In the genomic region with DNA sequence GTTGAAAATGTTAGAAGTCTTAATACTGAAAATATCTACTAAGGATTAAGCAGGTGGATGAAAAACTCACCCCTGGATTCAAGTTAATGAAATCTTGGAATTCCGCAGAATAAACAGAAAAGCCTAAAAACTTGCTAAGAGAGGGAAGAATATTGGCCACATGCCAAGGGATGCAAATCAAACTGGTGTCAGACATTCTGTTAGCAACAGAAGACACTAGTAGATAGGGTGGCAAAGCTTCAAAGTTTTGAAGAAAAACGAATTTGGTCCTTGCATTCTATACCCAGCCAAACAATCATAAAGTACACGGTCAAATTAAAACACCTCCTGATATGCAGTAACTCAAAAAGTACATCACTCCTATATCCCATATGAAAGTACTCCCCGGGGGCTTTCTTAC, we compare ENCODE assay signal across 29 cellular contexts.
"Had no signal": no experiment of that assay in that cellular context is flagged by ENCODE, and none has a peak within 500 bp of the region (broad histone marks: within the 10 kb centered on the region; RNA-seq: fewer than 3 reads in every experiment).

No MANE protein-coding gene starts in this region.

- H3K9me3 ChIP-seq: ascending aorta had no signal

- H3K27ac Mint-ChIP-seq: activated CD4-positive, alpha-beta memory T cell treated with anti-CD3 and anti-CD28 coated beads, Interleukin-2, amount 10 ng/mL, durations not matched to agents 7 days and 5 days; activated CD4-positive, alpha-beta T cell treated with anti-CD3 and anti-CD28 coated beads, Interleukin-2, amount 10 ng/mL, durations not matched to agents 7 days and 5 days; activated naive CD4-positive, alpha-beta T cell treated with anti-CD3 and anti-CD28 coated beads, Interleukin-2, amount 10 ng/mL, durations not matched to agents 7 days and 5 days; activated naive CD4-positive, alpha-beta T cell treated with anti-CD3 and anti-CD28 coated beads, Interleukin-2, amount 50 U/mL, for 72 hours; activated naive CD8-positive, alpha-beta T cell treated with anti-CD3 and anti-CD28 coated beads, Interleukin-2, amount 10 ng/mL, durations not matched to agents 7 days and 5 days; activated T-cell treated with anti-CD3 and anti-CD28 coated beads, Interleukin-2, amount 50 U/mL, for 24 hours; activated T-cell treated with anti-CD3 and anti-CD28 coated beads, Interleukin-2, amount 50 U/mL, for 72 hours; dendritic cell treated with granulocyte-macrophage colony-stimulating factor and Interleukin-4, amounts not matched to agents 40 ng/mL and 50 ng/mL, for 4 days; endodermal cell; WTC11 had no signal

- ATAC-seq: activated naive CD4-positive, alpha-beta T cell treated with anti-CD3 and anti-CD28 coated beads, Interleukin-2, amount 50 U/mL, for 72 hours; WTC11 had no signal

- H3K27me3 Mint-ChIP-seq: activated CD4-positive, alpha-beta memory T cell treated with anti-CD3 and anti-CD28 coated beads, Interleukin-2, amount 10 ng/mL, durations not matched to agents 7 days and 5 days; activated CD4-positive, alpha-beta T cell treated with anti-CD3 and anti-CD28 coated beads, Interleukin-2, amount 10 ng/mL, durations not matched to agents 7 days and 5 days; activated naive CD4-positive, alpha-beta T cell treated with anti-CD3 and anti-CD28 coated beads, Interleukin-2, amount 10 ng/mL, durations not matched to agents 7 days and 5 days; activated naive CD8-positive, alpha-beta T cell treated with anti-CD3 and anti-CD28 coated beads, Interleukin-2, amount 10 ng/mL, durations not matched to agents 7 days and 5 days; activated T-cell treated with anti-CD3 and anti-CD28 coated beads, Interleukin-2, amount 50 U/mL, for 24 hours; dendritic cell treated with granulocyte-macrophage colony-stimulating factor and Interleukin-4, amounts not matched to agents 40 ng/mL and 50 ng/mL, for 4 days had no signal

- H3K4me3 Mint-ChIP-seq: activated CD4-positive, alpha-beta memory T cell treated with anti-CD3 and anti-CD28 coated beads, Interleukin-2, amount 10 ng/mL, durations not matched to agents 7 days and 5 days; activated CD4-positive, alpha-beta T cell treated with anti-CD3 and anti-CD28 coated beads, Interleukin-2, amount 10 ng/mL, durations not matched to agents 7 days and 5 days; activated naive CD4-positive, alpha-beta T cell treated with anti-CD3 and anti-CD28 coated beads, Interleukin-2, amount 10 ng/mL, durations not matched to agents 7 days and 5 days; activated naive CD8-positive, alpha-beta T cell treated with anti-CD3 and anti-CD28 coated beads, Interleukin-2, amount 10 ng/mL, durations not matched to agents 7 days and 5 days; activated T-cell treated with anti-CD3 and anti-CD28 coated beads, Interleukin-2, amount 50 U/mL, for 24 hours; activated T-cell treated with anti-CD3 and anti-CD28 coated beads, Interleukin-2, amount 50 U/mL, for 72 hours; central memory CD8-positive, alpha-beta T cell; dendritic cell treated with granulocyte-macrophage colony-stimulating factor and Interleukin-4, amounts not matched to agents 40 ng/mL and 50 ng/mL, for 4 days; endodermal cell; WTC11 had no signal

- H3K36me3 ChIP-seq: ascending aorta, brain microvascular endothelial cell had no signal

- H3K27ac ChIP-seq: ascending aorta, coronary artery, dorsolateral prefrontal cortex, VCaP had no signal

- FAIRE-seq: bronchial epithelial cell, frontal cortex had no signal

- DNase-seq: activated CD4-positive, alpha-beta memory T cell treated with anti-CD3 and anti-CD28 coated beads, Interleukin-2, amount 10 ng/mL, durations not matched to agents 7 days and 5 days; activated CD4-positive, alpha-beta T cell treated with anti-CD3 and anti-CD28 coated beads for 1 hour; activated CD4-positive, alpha-beta T cell treated with anti-CD3 and anti-CD28 coated beads for 4 hours; activated CD4-positive, alpha-beta T cell treated with anti-CD3 and anti-CD28 coated beads, Interleukin-2, amount 10 ng/mL, durations not matched to agents 7 days and 5 days; activated CD4-positive, alpha-beta T cell treated with anti-CD3 and anti-CD28 coated beads, Interleukin-2, amount 50 U/mL, for 4 hours; activated CD8-positive, alpha-beta memory T cell treated with anti-CD3 and anti-CD28 coated beads, Interleukin-2, amount 50 U/mL, for 48 hours; activated gamma-delta T cell; activated naive CD4-positive, alpha-beta T cell; activated naive CD4-positive, alpha-beta T cell treated with anti-CD3 and anti-CD28 coated beads, Interleukin-2, amount 10 ng/mL, durations not matched to agents 7 days and 5 days; activated naive CD8-positive, alpha-beta T cell treated with anti-CD3 and anti-CD28 coated beads, Interleukin-2, amount 10 ng/mL, durations not matched to agents 7 days and 5 days; activated T-cell treated with anti-CD3 and anti-CD28 coated beads for 4 hours; activated T-cell treated with anti-CD3 and anti-CD28 coated beads, Interleukin-2, amount 50 U/mL, for 24 hours; activated T-cell treated with anti-CD3 and anti-CD28 coated beads, Interleukin-2, amount 50 U/mL, for 72 hours; brain microvascular endothelial cell; dorsolateral prefrontal cortex; effector memory CD4-positive, alpha-beta T cell; endodermal cell; foreskin fibroblast; head of caudate nucleus; T-helper 2 cell had no signal

- H3K36me3 Mint-ChIP-seq: activated naive CD4-positive, alpha-beta T cell treated with anti-CD3 and anti-CD28 coated beads, Interleukin-2, amount 10 ng/mL, durations not matched to agents 7 days and 5 days; activated naive CD8-positive, alpha-beta T cell treated with anti-CD3 and anti-CD28 coated beads, Interleukin-2, amount 10 ng/mL, durations not matched to agents 7 days and 5 days; WTC11 had no signal

- H3K4me1 Mint-ChIP-seq: activated CD4-positive, alpha-beta memory T cell treated with anti-CD3 and anti-CD28 coated beads, Interleukin-2, amount 10 ng/mL, durations not matched to agents 7 days and 5 days; activated CD4-positive, alpha-beta T cell treated with anti-CD3 and anti-CD28 coated beads, Interleukin-2, amount 10 ng/mL, durations not matched to agents 7 days and 5 days; activated naive CD4-positive, alpha-beta T cell treated with anti-CD3 and anti-CD28 coated beads, Interleukin-2, amount 10 ng/mL, durations not matched to agents 7 days and 5 days; activated naive CD8-positive, alpha-beta T cell treated with anti-CD3 and anti-CD28 coated beads, Interleukin-2, amount 10 ng/mL, durations not matched to agents 7 days and 5 days; central memory CD8-positive, alpha-beta T cell; endodermal cell; WTC11 had no signal

- H3K4me3 ChIP-seq: ascending aorta, coronary artery, dorsolateral prefrontal cortex had no signal

- H3K9me3 Mint-ChIP-seq: activated CD4-positive, alpha-beta memory T cell treated with anti-CD3 and anti-CD28 coated beads, Interleukin-2, amount 10 ng/mL, durations not matched to agents 7 days and 5 days; activated naive CD4-positive, alpha-beta T cell treated with anti-CD3 and anti-CD28 coated beads, Interleukin-2, amount 10 ng/mL, durations not matched to agents 7 days and 5 days; activated T-cell treated with anti-CD3 and anti-CD28 coated beads, Interleukin-2, amount 50 U/mL, for 24 hours; central memory CD8-positive, alpha-beta T cell; dendritic cell treated with granulocyte-macrophage colony-stimulating factor and Interleukin-4, amounts not matched to agents 40 ng/mL and 50 ng/mL, for 4 days; endodermal cell had no signal

- H3K27me3 ChIP-seq: ascending aorta, brain microvascular endothelial cell, dorsolateral prefrontal cortex had no signal
